Comparison of ENCODE assay signal across 8 cellular contexts in the genomic region with DNA sequence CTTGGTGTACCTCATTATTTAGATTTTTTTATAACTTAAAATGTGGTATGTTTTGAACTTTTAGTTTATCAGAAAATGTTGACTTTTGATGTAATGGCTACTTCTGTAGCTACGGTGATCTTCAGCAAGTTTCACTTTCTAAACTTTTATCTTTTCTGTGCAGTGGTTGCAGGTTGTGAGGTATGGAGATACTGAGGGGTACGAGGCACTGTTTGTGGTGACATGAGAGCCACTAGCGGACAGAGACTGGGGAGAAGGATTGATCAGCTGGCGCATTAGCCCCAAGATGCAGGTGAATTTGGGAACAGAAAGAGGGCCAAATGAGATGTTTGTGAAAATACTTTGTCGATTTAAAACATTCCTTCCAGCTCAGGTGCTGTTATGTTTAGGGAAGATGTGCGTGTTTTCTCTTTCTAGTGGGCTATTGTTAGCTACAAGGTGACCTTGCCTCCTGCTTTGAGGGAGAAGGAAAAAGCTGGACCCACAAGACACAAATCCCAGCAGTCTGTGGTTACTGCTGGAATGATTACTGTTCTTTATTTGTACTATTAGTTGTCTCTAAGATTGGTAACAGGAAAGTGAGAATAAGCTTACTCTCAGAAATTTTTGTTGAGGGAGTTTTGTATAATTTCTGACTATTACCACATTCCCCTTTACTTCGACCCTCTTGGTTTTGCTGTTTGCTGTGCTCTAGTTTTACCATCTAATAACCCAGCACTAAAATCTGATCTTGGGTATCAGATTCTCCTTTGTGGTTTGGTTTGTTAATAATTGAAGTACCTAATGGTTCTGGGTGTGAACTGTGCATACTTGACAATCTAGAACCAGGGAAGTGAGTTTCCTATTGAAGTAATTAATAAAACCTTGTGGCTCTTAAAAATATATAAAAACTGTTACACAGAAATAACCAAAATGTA.
DNase-seq lines count a peak whose midpoint lies in the region; ATAC-seq and TF ChIP-seq lines count a peak whose summit lies in the region.

No MANE protein-coding gene starts in this region.

- H2AFZ ChIP-seq in PC-3 (ENCODE audit: low read length): no peak overlapping the region

- H3K36me3 ChIP-seq in GM06990 (ENCODE audit: control insufficient read depth, insufficient read depth, low read length) (no peaks in the 10 kb centered on the region), PC-3 (ENCODE audit: low read depth, low read length) (peaks cover 4% of the 10 kb centered on the region; the same call in 1 of the 2 replicates), lower lobe of right lung (no peaks in the 10 kb centered on the region)

- H3K4me2 ChIP-seq in PC-3 (ENCODE audit: low read length): no peak overlapping the region

- peak overlapping the region; percentile 8 for H3K4me3 ChIP-seq in GM06990 (replicated peaks; ENCODE audit: low read depth, low read length)
- no peak overlapping the region for H3K4me3 ChIP-seq in PC-3 (ENCODE audit: low read length)
- H3K4me3 ChIP-seq in lower lobe of right lung: peak overlapping the region; percentile 4

- H3K27ac ChIP-seq in PC-3 (ENCODE audit: low read length) (peak overlapping the region; percentile 6; the same call in 1 of the 2 replicates), lower lobe of right lung (peak overlapping the region; percentile 34), caudate nucleus (ENCODE audit: low read depth, low read length) (no peak overlapping the region)

- 0 out of 2 replicates have a peak, but pooled peaks cover 13% of the 10 kb centered on the region for H4K20me1 ChIP-seq in PC-3 (ENCODE audit: low read length)

- H3K9me2 ChIP-seq in PC-3 (replicated peaks; ENCODE audit: low read length): no peaks in the 10 kb centered on the region

- H3K79me2 ChIP-seq in PC-3 (ENCODE audit: low read length): peaks cover 79% of the 10 kb centered on the region

- no peaks in the 10 kb centered on the region for H3F3A ChIP-seq in PC-3 (ENCODE audit: low read length, unreplicated experiment)

- H3K9ac ChIP-seq in PC-3 (ENCODE audit: low read length): no peak overlapping the region

- H3K27me3 ChIP-seq in GM06990 (replicated peaks; ENCODE audit: control insufficient read depth, insufficient read depth, low read length): no peaks in the 10 kb centered on the region
- H3K27me3 ChIP-seq in PC-3 (ENCODE audit: low read length): no peaks in the 10 kb centered on the region
- H3K27me3 ChIP-seq in lower lobe of right lung (ENCODE audit: low read depth): no peaks in the 10 kb centered on the region

- H3K9me3 ChIP-seq in PC-3 (ENCODE audit: low read length) (no peaks in the 10 kb centered on the region), lower lobe of right lung (no peaks in the 10 kb centered on the region)

- intact Hi-C loops in PC-3 (cut with micrococcal nuclease) (loop anchor here (1.0 to 2.0 kb wide), 2 partner anchors 26 to 33 kb away; no protein-coding TSS in a partner anchor), lower lobe of right lung (cut with DNase I) (no loop called here)

- CTCF ChIA-PET in PC-3 (lab: Charles Lee): interaction anchor here (0.6 kb wide), 1 partner anchor 98 kb away, joined by 3 read pairs; no protein-coding TSS in a partner anchor

- POLR2A ChIA-PET in PC-3 (lab: Charles Lee; ENCODE audit: unreplicated experiment): interaction anchor here (0.6 kb wide), 2 partner anchors 49 to 286 kb away, joined by 8 to 12 read pairs; no protein-coding TSS in a partner anchor

- ATAC-seq in GM21515 (IDR thresholded peaks at IDR 0.05; ENCODE audit: unreplicated experiment): peak; percentile 52
- no peak for ATAC-seq in PC-3
- ATAC-seq in lower lobe of right lung: no peak

- peaks cover 28% of the 10 kb centered on the region for H3K4me1 ChIP-seq in PC-3 (ENCODE audit: insufficient read depth, low read length)
- H3K4me1 ChIP-seq in lower lobe of right lung: peaks cover 70% of the 10 kb centered on the region

- DNase-seq in GM06990 (ENCODE audit: extremely low read depth, insufficient read length) (no peak), PC-3 (no peak), lower lobe of right lung (no peak), germinal center (ENCODE audit: low spot score) (no peak), caudate nucleus (lab: John Stamatoyannopoulos, UW) (no peak), amniotic stem cell (lab: John Stamatoyannopoulos, UW) (no peak), anterior cingulate cortex (lab: John Stamatoyannopoulos, UW) (no peak)

- TF ChIP-seq CTCF in GM06990 (IDR thresholded peaks at IDR 0.05; ENCODE audit: insufficient read depth, low read length, poor library complexity, severe bottlenecking): no peak
- TF ChIP-seq CTCF in PC-3 (conservative IDR thresholded peaks at IDR 0.05; ENCODE audit: low read depth, low read length): no peak
- TF ChIP-seq CTCF in lower lobe of right lung (IDR thresholded peaks at IDR 0.05): no peak

- no TSS peak for BruUV-seq in PC-3 (replicated peaks; lab: Mats Ljungman, UMichigan)
